Comparison of ENCODE assay signal across 9 cellular contexts in genomic region chr7:99331002-99331401, GRCh38. TPM values are rescaled to one million over a fixed set of nuclear protein-coding genes. Genes with fewer than 3 reads are reported as not detected.
A peak's percentile ranks its signal among the peaks of the same experiment; 100 is the strongest.
DNase-seq lines count a peak whose midpoint lies in the region; ATAC-seq and TF ChIP-seq lines count a peak whose summit lies in the region.
"Had no signal": no experiment of that assay in that cellular context is flagged by ENCODE, and none has a peak within 500 bp of the region (broad histone marks: within the 10 kb centered on the region; RNA-seq: fewer than 3 reads in every experiment).

No MANE protein-coding gene starts in this region.

- WGBS in transverse colon (ENCODE audit: low coverage in 1 of 2), 2 donors: 57 to 84% methylated on average over 1 to 2 of the region's 2 CpGs

- no peak for TF ChIP-seq POLR2A in transverse colon (IDR thresholded peaks at IDR 0.05)

- peak overlapping the region; percentile 97 for H3K27ac ChIP-seq in left ventricle myocardium inferior (replicated peaks)
- H3K27ac ChIP-seq in foreskin keratinocyte: peak overlapping the region; percentile 81
- peak overlapping the region; percentile 78 to 83 (median 80) for H3K27ac ChIP-seq in transverse colon
- H3K27ac ChIP-seq: neural progenitor cell had no signal

- no peaks in the 10 kb centered on the region for H3K27me3 Mint-ChIP-seq in T-helper 17 cell

- ATAC-seq in T-helper 17 cell (no peak), foreskin keratinocyte (peak; percentile 67), GM21529 (IDR thresholded peaks at IDR 0.05; ENCODE audit: unreplicated experiment) (no peak), GM21528 (IDR thresholded peaks at IDR 0.05; ENCODE audit: low FRiP score, unreplicated experiment) (no peak)

- peaks cover 2% of the 10 kb centered on the region for H3K36me3 Mint-ChIP-seq in T-helper 17 cell (ENCODE audit: low read depth)

- H3K27me3 ChIP-seq in left ventricle myocardium inferior (ENCODE audit: low read depth): no peaks in the 10 kb centered on the region
- H3K27me3 ChIP-seq in foreskin keratinocyte: no peaks in the 10 kb centered on the region
- H3K27me3 ChIP-seq in transverse colon: no peaks in the 10 kb centered on the region
- H3K27me3 ChIP-seq: neural progenitor cell had no signal

- DNase-seq in left ventricle myocardium inferior (no peak), cardiac septum (ENCODE audit: low spot score) (no peak), T-helper 17 cell (no peak), foreskin keratinocyte (no peak), transverse colon (no peak), NCI-H2227 treated with DMSO at 0.1 percent for 48 hours (lab: John Stamatoyannopoulos, UW) (no peak)

- H3K36me3 ChIP-seq in left ventricle myocardium inferior (peaks cover 31% of the 10 kb centered on the region), transverse colon (peaks cover 0 to 26% (median 7%) of the 10 kb centered on the region in 4 donors)

- H3K9me3 ChIP-seq in left ventricle myocardium inferior (replicated peaks): no peaks in the 10 kb centered on the region
- no peaks in the 10 kb centered on the region for H3K9me3 ChIP-seq in T-helper 17 cell (ENCODE audit: control insufficient read depth, low read length, poor library complexity, severe bottlenecking)
- no peaks in the 10 kb centered on the region for H3K9me3 ChIP-seq in transverse colon

- no peak for TF ChIP-seq EP300 in transverse colon (IDR thresholded peaks at IDR 0.05; ENCODE audit: low read depth)

- H3K4me1 Mint-ChIP-seq in T-helper 17 cell: peaks cover 43% of the 10 kb centered on the region

- no peak overlapping the region for H3K4me3 Mint-ChIP-seq in T-helper 17 cell
- H3K4me3 Mint-ChIP-seq: neural progenitor cell had no signal

- H3K4me1 ChIP-seq in left ventricle myocardium inferior: peaks cover 86% of the 10 kb centered on the region
- H3K4me1 ChIP-seq in foreskin keratinocyte: peaks cover 15% of the 10 kb centered on the region
- H3K4me1 ChIP-seq in transverse colon: peaks cover 18 to 55% (median 46%) of the 10 kb centered on the region in 4 donors
- H3K4me1 ChIP-seq: neural progenitor cell had no signal

- peak overlapping the region; percentile 54 for H3K27ac Mint-ChIP-seq in T-helper 17 cell
- H3K27ac Mint-ChIP-seq: neural progenitor cell had no signal

- no peak overlapping the region for H3K4me3 ChIP-seq in left ventricle myocardium inferior
- no peak overlapping the region for H3K4me3 ChIP-seq in transverse colon
- H3K4me3 ChIP-seq: neural progenitor cell had no signal

- intact Hi-C loops in left ventricle myocardium inferior (cut with micrococcal nuclease) (no loop called here), cardiac septum (cut with DNase I) (no loop called here), transverse colon (cut with DNase I; ENCODE audit: low total_unique reads) (no loop called here)

- TF ChIP-seq CTCF in left ventricle myocardium inferior (IDR thresholded peaks at IDR 0.05; ENCODE audit: borderline replicate concordance) (no peak), foreskin keratinocyte (conservative IDR thresholded peaks at IDR 0.05) (no peak), transverse colon (IDR thresholded peaks at IDR 0.05) (no peak)

- in situ Hi-C loops in transverse colon (cut with MboI; ENCODE audit: low pct_ligation_motif_present in 1 of 4, low pct_unique_long_range_greater_than_20kb in 1 of 4, low sequenced_read_pairs in 3 of 4): no loop called here

RNA-seq across cellular contexts. Expression of gene ARPC1A, which starts 5.3 kb away (rescaled TPM):
- 131 TPM for total RNA-seq in left ventricle myocardium inferior
- total RNA-seq in cardiac septum: 116 TPM
- total RNA-seq in T-helper 17 cell: 10 to 100 TPM; 29.2 to 37.7 TPM
- total RNA-seq in foreskin keratinocyte: 216 and 240 TPM in 2 replicates
- 184 and 201 TPM in 2 replicates for polyA plus RNA-seq in foreskin keratinocyte
- total RNA-seq in transverse colon: 100 to 1,000 TPM; 104 to 186 (median 147) TPM

RNA-seq across cellular contexts. Expression of gene ARPC1B, which starts 43.5 kb away (rescaled TPM):
- 33.6 TPM for total RNA-seq in left ventricle myocardium inferior
- total RNA-seq in cardiac septum: 40.4 TPM
- 100 to 1,000 TPM; 185 to 220 TPM for total RNA-seq in T-helper 17 cell
- 408 and 428 TPM in 2 replicates for total RNA-seq in foreskin keratinocyte
- 430 and 517 TPM in 2 replicates for polyA plus RNA-seq in foreskin keratinocyte
- 100 to 1,000 TPM; 138 to 346 (median 186) TPM for total RNA-seq in transverse colon

RNA-seq across cellular contexts. Expression of gene MYH16, which starts 58.4 kb away (rescaled TPM):
- total RNA-seq in left ventricle myocardium inferior (not detected), cardiac septum (not detected), T-helper 17 cell (not detected), foreskin keratinocyte (1.3 and 2.6 TPM in 2 replicates), transverse colon (not detected)
- polyA plus RNA-seq in foreskin keratinocyte: 1.1 and 2.3 TPM in 2 replicates
